ENCODE assay signal across 10 cellular contexts in the genomic region with DNA sequence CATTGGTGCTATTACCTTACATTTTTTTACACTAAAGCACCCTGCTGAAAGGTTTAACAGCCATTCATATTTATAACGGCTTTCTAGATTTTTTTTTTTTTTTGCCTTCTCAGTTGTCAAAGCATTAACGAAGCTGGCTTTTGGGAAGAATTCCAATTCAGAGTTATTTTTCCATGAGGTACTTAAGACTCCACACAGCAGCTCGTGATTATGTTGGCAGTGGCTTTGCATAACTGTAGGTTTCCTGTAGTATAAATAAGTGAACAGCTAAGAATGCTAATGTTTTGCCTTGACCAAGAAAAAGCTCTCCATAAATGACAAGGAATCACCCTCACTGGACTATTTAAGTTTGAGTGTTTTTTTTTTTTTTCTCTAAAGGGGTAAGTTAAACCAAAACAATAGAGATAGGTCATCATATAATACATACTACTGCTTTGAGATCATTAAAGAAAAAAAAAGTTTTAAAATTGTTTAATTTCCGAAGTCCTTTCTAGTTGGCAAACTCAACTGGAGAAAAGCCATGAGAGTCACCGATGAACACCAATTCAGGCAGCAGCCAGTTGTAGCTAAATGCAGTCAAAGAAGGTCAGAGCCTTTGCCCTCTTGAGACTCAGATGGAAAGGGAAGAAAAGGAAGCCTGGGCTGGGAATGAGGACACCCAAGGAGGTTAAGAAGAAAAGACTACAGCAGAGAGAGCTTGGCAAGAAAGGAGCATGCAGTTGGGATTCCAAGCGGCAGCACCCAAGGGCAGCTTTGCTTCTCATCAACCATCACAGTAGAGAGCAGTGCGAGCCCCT.
DNase-seq lines count a peak whose midpoint lies in the region; ATAC-seq and TF ChIP-seq lines count a peak whose summit lies in the region.
"Had no signal": no experiment of that assay in that cellular context is flagged by ENCODE, and none has a peak within 500 bp of the region (broad histone marks: within the 10 kb centered on the region; RNA-seq: fewer than 3 reads in every experiment).

No MANE protein-coding gene starts in this region.

- no peak overlapping the region for H3K9ac ChIP-seq in PC-3 (ENCODE audit: low read length)

- H3K27me3 ChIP-seq in hepatocyte (no peaks in the 10 kb centered on the region), thoracic aorta (replicated peaks; ENCODE audit: insufficient read depth) (no peaks in the 10 kb centered on the region), PC-3 (ENCODE audit: low read length) (no peaks in the 10 kb centered on the region)

- peak; percentile 70 for ATAC-seq in thoracic aorta (ENCODE audit: insufficient number of reproducible peaks, low FRiP score, low read depth)
- ATAC-seq in PC-3, result no peak
- no peak for ATAC-seq in effector memory CD8-positive, alpha-beta T cell (replicated peaks)

- peaks cover 1% of the 10 kb centered on the region; the same call in 1 of the 2 replicates for H3K27me3 Mint-ChIP-seq in HFFc6 (ENCODE audit: insufficient read depth)
- peaks cover 2% of the 10 kb centered on the region for H3K27me3 Mint-ChIP-seq in chondrocyte (ENCODE audit: low read depth)
- H3K27me3 Mint-ChIP-seq in effector memory CD8-positive, alpha-beta T cell, result peaks cover 0 to 2% of the 10 kb centered on the region in 2 donors

- H3K79me2 ChIP-seq in hepatocyte (no peaks in the 10 kb centered on the region), PC-3 (ENCODE audit: low read length) (no peaks in the 10 kb centered on the region)

- H4K20me1 ChIP-seq in hepatocyte (ENCODE audit: insufficient read depth, poor library complexity, severe bottlenecking), result no peaks in the 10 kb centered on the region
- no peaks in the 10 kb centered on the region for H4K20me1 ChIP-seq in PC-3 (ENCODE audit: low read length)

- H3K9me3 ChIP-seq in hepatocyte (ENCODE audit: low read depth), result no peaks in the 10 kb centered on the region
- no peaks in the 10 kb centered on the region for H3K9me3 ChIP-seq in thoracic aorta
- no peaks in the 10 kb centered on the region for H3K9me3 ChIP-seq in PC-3 (ENCODE audit: low read length)

- no peaks in the 10 kb centered on the region for H3K9me2 ChIP-seq in hepatocyte (replicated peaks; ENCODE audit: insufficient read depth)
- no peaks in the 10 kb centered on the region for H3K9me2 ChIP-seq in PC-3 (replicated peaks; ENCODE audit: low read length)

- no peak overlapping the region for H3K27ac ChIP-seq in hepatocyte
- peak overlapping the region in 1 of 2 donors; percentile 48 for H3K27ac ChIP-seq in thoracic aorta
- no peak overlapping the region for H3K27ac ChIP-seq in PC-3 (ENCODE audit: low read length)

- POLR2A ChIA-PET in PC-3 (lab: Charles Lee; ENCODE audit: unreplicated experiment), result no interaction called here

- H3K9me3 Mint-ChIP-seq in HFFc6 (no peaks in the 10 kb centered on the region), chondrocyte (ENCODE audit: low read depth) (no peaks in the 10 kb centered on the region)
- peaks cover 0 to 4% of the 10 kb centered on the region in 2 donors for H3K9me3 Mint-ChIP-seq in effector memory CD8-positive, alpha-beta T cell

- H3K4me3 ChIP-seq in hepatocyte (no peak overlapping the region), thoracic aorta (peak overlapping the region; percentile 3), PC-3 (ENCODE audit: low read length) (no peak overlapping the region)

- intact Hi-C loops in PC-3 (cut with micrococcal nuclease), result no loop called here

- H3K4me2 ChIP-seq in hepatocyte (no peak overlapping the region), PC-3 (ENCODE audit: low read length) (no peak overlapping the region)

- H3K4me3 Mint-ChIP-seq in HFFc6 (no peak overlapping the region), chondrocyte (ENCODE audit: unreplicated experiment) (no peak overlapping the region)
- H3K4me3 Mint-ChIP-seq in effector memory CD8-positive, alpha-beta T cell, result no peak overlapping the region

- H3K4me1 Mint-ChIP-seq in HFFc6 (ENCODE audit: low read depth) (peaks cover 26% of the 10 kb centered on the region), chondrocyte (ENCODE audit: low read depth) (peaks cover 29% of the 10 kb centered on the region)
- no peaks in the 10 kb centered on the region for H3K4me1 Mint-ChIP-seq in effector memory CD8-positive, alpha-beta T cell (ENCODE audit: low read depth in 2 of 2)

- DNase-seq in HFFc6 (peak; percentile 84), chondrocyte (ENCODE audit: low spot score) (no peak), hepatocyte (ENCODE audit: low spot score) (peak; percentile 38), thoracic aorta (ENCODE audit: low spot score) (no peak), NCI-H69 (lab: John Stamatoyannopoulos, UW) (no peak), PC-3 (no peak)
- DNase-seq in effector memory CD8-positive, alpha-beta T cell, result no peak
- DNase-seq: activated T-cell treated with anti-CD3 and anti-CD28 coated beads, Interleukin-2, amount 50 U/mL, for 1 hour; hypothalamus; NCI-H2081 treated with DMSO at 0.1 percent for 48 hours had no signal

- no peaks in the 10 kb centered on the region for H3F3A ChIP-seq in PC-3 (ENCODE audit: low read length, unreplicated experiment)

- CTCF ChIA-PET in PC-3 (lab: Charles Lee), result no interaction called here

- WGBS in hepatocyte (ENCODE audit: low lambda C conversion rate, missing lambda C conversion rate), result 76% methylated on average over 7 of the region's 7 CpGs

- H3K36me3 ChIP-seq in hepatocyte (replicated peaks; ENCODE audit: insufficient read depth, low read depth) (no peaks in the 10 kb centered on the region), thoracic aorta (no peaks in the 10 kb centered on the region), PC-3 (ENCODE audit: low read depth, low read length) (no peaks in the 10 kb centered on the region)

- BruUV-seq in PC-3 (replicated peaks; lab: Mats Ljungman, UMichigan), result no TSS peak

- H3K27ac Mint-ChIP-seq in HFFc6 (no peak overlapping the region), chondrocyte (ENCODE audit: unreplicated experiment) (peak overlapping the region; percentile 85)
- H3K27ac Mint-ChIP-seq in effector memory CD8-positive, alpha-beta T cell, result no peak overlapping the region

- no peak overlapping the region for H2AFZ ChIP-seq in hepatocyte
- H2AFZ ChIP-seq in PC-3 (ENCODE audit: low read length), result no peak overlapping the region

- H3K36me3 Mint-ChIP-seq in HFFc6 (ENCODE audit: low read depth) (no peaks in the 10 kb centered on the region), chondrocyte (ENCODE audit: low read depth) (no peaks in the 10 kb centered on the region)
- no peaks in the 10 kb centered on the region for H3K36me3 Mint-ChIP-seq in effector memory CD8-positive, alpha-beta T cell (ENCODE audit: insufficient read depth)

- TF ChIP-seq CTCF in HFFc6 (IDR thresholded peaks at IDR 0.05) (no peak), chondrocyte (IDR thresholded peaks at IDR 0.05) (no peak), hepatocyte (IDR thresholded peaks at IDR 0.05; ENCODE audit: poor library complexity) (no peak), thoracic aorta (IDR thresholded peaks at IDR 0.05) (no peak), PC-3 (conservative IDR thresholded peaks at IDR 0.05; ENCODE audit: low read depth, low read length) (no peak)

- H3K4me1 ChIP-seq in hepatocyte (ENCODE audit: insufficient read depth) (no peaks in the 10 kb centered on the region), thoracic aorta (ENCODE audit: control insufficient read depth in 1 of 2, low read depth in 2 of 2) (peaks cover 5 to 17% of the 10 kb centered on the region in 2 donors), PC-3 (ENCODE audit: insufficient read depth, low read length) (no peaks in the 10 kb centered on the region)

Comparison
In these comparisons a context has a peak if more than half of its experiments do, and no peak if none do; other contexts are left out.
1. DNase-seq: peak in HFFc6 (single experiment) and hepatocyte (single experiment); none in chondrocyte (single experiment), thoracic aorta (single experiment), NCI-H69 (single experiment), PC-3 (single experiment) and effector memory CD8-positive, alpha-beta T cell (0 of 3).